ENCODE assay signal across 20 cellular contexts in the genomic region with DNA sequence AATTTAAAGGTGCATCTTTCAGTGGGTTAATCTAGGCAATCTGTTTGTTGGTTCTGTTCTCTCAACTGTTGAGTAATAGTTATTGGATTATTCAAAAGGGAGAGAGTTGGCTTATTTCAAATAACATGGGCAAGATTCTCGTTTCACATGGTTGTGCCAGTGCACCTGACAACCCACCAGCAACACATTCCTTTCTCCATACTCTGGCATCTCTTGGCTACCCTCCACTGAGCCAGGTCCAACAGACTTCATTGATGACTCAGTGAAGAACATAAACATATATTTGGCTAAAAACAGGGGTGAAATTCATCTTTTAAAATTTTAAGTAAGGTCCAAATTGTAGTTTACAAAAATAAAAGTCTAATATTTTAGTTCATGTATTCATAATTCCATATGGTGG.
DNase-seq lines count a peak whose midpoint lies in the region; ATAC-seq lines count a peak whose summit lies in the region.
"Had no signal": no experiment of that assay in that cellular context is flagged by ENCODE, and none has a peak within 500 bp of the region (broad histone marks: within the 10 kb centered on the region; RNA-seq: fewer than 3 reads in every experiment).

No MANE protein-coding gene starts in this region.

- POLR2A ChIA-PET in activated CD4-positive, alpha-beta T cell treated with anti-CD3 and anti-CD28 coated beads for 36 hours (lab: Charles Lee), result no interaction called here

- H3K4me3 Mint-ChIP-seq in activated CD4-positive, alpha-beta T cell treated with anti-CD3 and anti-CD28 coated beads for 36 hours, result no peak overlapping the region
- H3K4me3 Mint-ChIP-seq: CD4-positive, CD25-positive, alpha-beta regulatory T cell; CD8-positive, alpha-beta memory T cell; HFFc6 had no signal

- H3K27me3 Mint-ChIP-seq in activated CD4-positive, alpha-beta T cell treated with anti-CD3 and anti-CD28 coated beads for 36 hours, result no peaks in the 10 kb centered on the region
- H3K27me3 Mint-ChIP-seq: CD4-positive, CD25-positive, alpha-beta regulatory T cell had no signal

- ATAC-seq in activated CD4-positive, alpha-beta T cell treated with anti-CD3 and anti-CD28 coated beads for 36 hours, result no peak
- no peak for ATAC-seq in HG03354 (IDR thresholded peaks at IDR 0.05; ENCODE audit: poor library complexity, severe bottlenecking, unreplicated experiment)
- ATAC-seq: HCT116, HepG2 had no signal

- no peaks in the 10 kb centered on the region for H3K36me3 ChIP-seq in MG63
- H3K36me3 ChIP-seq: BE2C had no signal

- intact Hi-C loops in activated CD4-positive, alpha-beta T cell treated with anti-CD3 and anti-CD28 coated beads for 36 hours (cut with DNase I, micrococcal nuclease), result no loop called here

- DNase-seq in EL, result peak; percentile 11
- peak; percentile 78 for DNase-seq in MG63
- DNase-seq in astrocyte of the hippocampus (ENCODE audit: low read depth, low spot score), result peak; percentile 8
- DNase-seq in renal cortical epithelial cell (ENCODE audit: low read depth), result peak; percentile 7
- DNase-seq in activated CD4-positive, alpha-beta T cell treated with anti-CD3 and anti-CD28 coated beads for 36 hours, result no peak
- no peak for DNase-seq in activated CD4-positive, alpha-beta T cell treated with anti-CD3 and anti-CD28 coated beads, Interleukin-2, amount 50 U/mL, for 1 hour
- DNase-seq: BE2C; C1 segment of cervical spinal cord; CD4-positive, CD25-positive, alpha-beta regulatory T cell; CD8-positive, alpha-beta memory T cell; COR-L47; DMS 273 treated with DMSO at 0.1 percent for 48 hours; DMS53; GDM1; GOT3; H7; HFFc6 had no signal

- no peaks in the 10 kb centered on the region for H3K27me3 ChIP-seq in MG63
- H3K27me3 ChIP-seq: BE2C had no signal

- no peak overlapping the region for H3K4me3 ChIP-seq in MG63

- H3K9me3 ChIP-seq in MG63, result no peaks in the 10 kb centered on the region
- H3K9me3 ChIP-seq: BE2C had no signal

- H3K27ac Mint-ChIP-seq in activated CD4-positive, alpha-beta T cell treated with anti-CD3 and anti-CD28 coated beads for 36 hours, result no peak overlapping the region
- H3K27ac Mint-ChIP-seq: CD4-positive, CD25-positive, alpha-beta regulatory T cell; CD8-positive, alpha-beta memory T cell had no signal

- no peaks in the 10 kb centered on the region for H3K36me3 Mint-ChIP-seq in activated CD4-positive, alpha-beta T cell treated with anti-CD3 and anti-CD28 coated beads for 36 hours (ENCODE audit: low read depth)
- H3K36me3 Mint-ChIP-seq: CD4-positive, CD25-positive, alpha-beta regulatory T cell; CD8-positive, alpha-beta memory T cell had no signal

- H3K4me1 Mint-ChIP-seq in activated CD4-positive, alpha-beta T cell treated with anti-CD3 and anti-CD28 coated beads for 36 hours, result no peaks in the 10 kb centered on the region
- H3K4me1 Mint-ChIP-seq: CD4-positive, CD25-positive, alpha-beta regulatory T cell; CD8-positive, alpha-beta memory T cell had no signal

- CTCF ChIA-PET in activated CD4-positive, alpha-beta T cell treated with anti-CD3 and anti-CD28 coated beads for 36 hours (lab: Charles Lee), result no interaction called here

- no peaks in the 10 kb centered on the region for H3K9me3 Mint-ChIP-seq in activated CD4-positive, alpha-beta T cell treated with anti-CD3 and anti-CD28 coated beads for 36 hours (ENCODE audit: low read depth)

Comparison
In these comparisons a context has a peak if more than half of its experiments do, and no peak if none do; other contexts are left out.
1. DNase-seq: peak in EL (single experiment), MG63 (single experiment), astrocyte of the hippocampus (single experiment) and renal cortical epithelial cell (single experiment); none in activated CD4-positive, alpha-beta T cell treated with anti-CD3 and anti-CD28 coated beads for 36 hours (single experiment) and activated CD4-positive, alpha-beta T cell treated with anti-CD3 and anti-CD28 coated beads, Interleukin-2, amount 50 U/mL, for 1 hour (single experiment).